Comparison of ENCODE assay signal across 9 cellular contexts in the genomic region with DNA sequence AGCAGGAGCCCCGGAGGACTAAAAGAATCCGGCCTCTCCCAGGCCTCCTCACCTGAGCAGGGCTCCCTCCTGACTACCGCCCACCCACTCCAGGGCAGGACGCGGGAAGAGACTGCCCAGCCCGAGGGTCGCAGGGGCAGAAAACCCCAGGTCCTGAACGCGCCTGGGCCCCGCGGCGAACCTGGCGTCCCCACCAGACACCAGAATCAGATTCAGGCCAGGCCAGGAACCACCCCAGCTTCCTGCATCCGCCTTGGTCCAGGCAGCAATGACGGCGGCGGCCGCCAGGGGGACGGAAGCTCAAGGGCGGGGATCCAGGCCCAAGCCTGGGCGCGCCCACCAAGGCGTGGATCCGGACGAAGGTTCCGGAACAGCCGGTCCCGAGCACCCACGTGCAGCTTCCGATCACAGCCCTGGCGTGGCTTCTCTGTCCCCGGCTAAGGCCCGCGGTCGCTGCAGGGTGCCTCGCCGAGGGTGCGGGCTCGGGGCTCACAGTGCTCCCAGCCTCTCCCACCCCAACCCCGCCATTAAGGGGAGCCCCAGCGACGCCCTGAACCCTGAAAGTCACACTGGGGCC. TPM values are rescaled to one million over a fixed set of nuclear protein-coding genes. Genes with fewer than 3 reads are reported as not detected.
DNase-seq lines count a peak whose midpoint lies in the region; ATAC-seq lines count a peak whose summit lies in the region.
"Had no signal": no experiment of that assay in that cellular context is flagged by ENCODE, and none has a peak within 500 bp of the region (broad histone marks: within the 10 kb centered on the region; RNA-seq: fewer than 3 reads in every experiment).

No MANE protein-coding gene starts in this region.

- intact Hi-C loops in left ventricle myocardium superior (cut with micrococcal nuclease): no loop called here

- H3K27me3 Mint-ChIP-seq in T-helper 1 cell treated with Interleukin-12 subunit alpha and Interleukin-12 subunit beta and Interleukin-4 antibody, amounts not matched to agents 30 μg/mL and 1 μg/mL, for 36 hours (ENCODE audit: low read depth): no peaks in the 10 kb centered on the region

- no peak overlapping the region for H3K9ac ChIP-seq in rectal smooth muscle tissue (ENCODE audit: low read length)

- no peak overlapping the region for H3K27ac Mint-ChIP-seq in T-helper 1 cell treated with Interleukin-12 subunit alpha and Interleukin-12 subunit beta and Interleukin-4 antibody, amounts not matched to agents 30 μg/mL and 1 μg/mL, for 36 hours

- no peaks in the 10 kb centered on the region for H3K27me3 ChIP-seq in rectal smooth muscle tissue (ENCODE audit: control insufficient read depth, insufficient read depth, low read length)

- peak overlapping the region; percentile 41 for H3K4me3 Mint-ChIP-seq in T-helper 1 cell treated with Interleukin-12 subunit alpha and Interleukin-12 subunit beta and Interleukin-4 antibody, amounts not matched to agents 30 μg/mL and 1 μg/mL, for 36 hours

- no peaks in the 10 kb centered on the region for H3K4me1 ChIP-seq in rectal smooth muscle tissue (ENCODE audit: control insufficient read depth, insufficient read depth, low read length)

- no peaks in the 10 kb centered on the region for H3K9me3 Mint-ChIP-seq in T-helper 1 cell treated with Interleukin-12 subunit alpha and Interleukin-12 subunit beta and Interleukin-4 antibody, amounts not matched to agents 30 μg/mL and 1 μg/mL, for 36 hours

- peak overlapping the region; percentile 37 for H3K4me3 ChIP-seq in rectal smooth muscle tissue (ENCODE audit: low read length)

- H3K36me3 ChIP-seq in rectal smooth muscle tissue (ENCODE audit: control insufficient read depth, insufficient read depth, low read length): no peaks in the 10 kb centered on the region

- peaks cover 5% of the 10 kb centered on the region for H3K4me1 Mint-ChIP-seq in T-helper 1 cell treated with Interleukin-12 subunit alpha and Interleukin-12 subunit beta and Interleukin-4 antibody, amounts not matched to agents 30 μg/mL and 1 μg/mL, for 36 hours (ENCODE audit: low read depth)

- ATAC-seq in left ventricle myocardium superior: peak; percentile 89

- H3K36me3 Mint-ChIP-seq in T-helper 1 cell treated with Interleukin-12 subunit alpha and Interleukin-12 subunit beta and Interleukin-4 antibody, amounts not matched to agents 30 μg/mL and 1 μg/mL, for 36 hours (ENCODE audit: low read depth): no peaks in the 10 kb centered on the region

- DNase-seq in DMS153 (lab: John Stamatoyannopoulos, UW) (peak; percentile 34), HCEC 1CT (peak; percentile 37), amniotic epithelial cell (ENCODE audit: low read depth) (peak; percentile 64), left ventricle myocardium superior (peak; percentile 95), ureter (ENCODE audit: low spot score) (peak; percentile 91), NCI-H146 (lab: John Stamatoyannopoulos, UW) (no peak)

- H3K27ac ChIP-seq in rectal smooth muscle tissue (ENCODE audit: low read depth, low read length): no peak overlapping the region

RNA-seq across cellular contexts. Expression of a gene that starts 3.6 kb away (rescaled TPM):
- total RNA-seq in left ventricle myocardium superior (not detected), ureter (not detected)
- total RNA-seq: T-helper 1 cell treated with Interleukin-12 subunit alpha and Interleukin-12 subunit beta and Interleukin-4 antibody, amounts not matched to agents 30 ng/mL and 1 ng/mL, for 36 hours had no signal

RNA-seq across cellular contexts. Expression of a gene that starts 19.3 kb away (rescaled TPM):
- not detected for total RNA-seq in left ventricle myocardium superior
- total RNA-seq in ureter: not detected
- total RNA-seq: T-helper 1 cell treated with Interleukin-12 subunit alpha and Interleukin-12 subunit beta and Interleukin-4 antibody, amounts not matched to agents 30 ng/mL and 1 ng/mL, for 36 hours had no signal

RNA-seq across cellular contexts. Expression of a gene that starts 25.4 kb away (rescaled TPM):
- total RNA-seq in left ventricle myocardium superior: not detected
- 27.6 TPM for total RNA-seq in ureter

RNA-seq across cellular contexts. Expression of a gene that starts 43.0 kb away (rescaled TPM):
- 0.47 TPM for total RNA-seq in left ventricle myocardium superior
- total RNA-seq in ureter: 9.2 TPM

Comparison
In these comparisons a context has a peak if more than half of its experiments do, and no peak if none do; other contexts are left out.
1. RNA of a gene that starts 25.4 kb away (total RNA-seq): 27.6 TPM in ureter (single experiment); not detected in left ventricle myocardium superior (single experiment); every median in the first group is over 10 times any median in the second.